20 cellular contexts compared by ENCODE assay signal in the genomic region with DNA sequence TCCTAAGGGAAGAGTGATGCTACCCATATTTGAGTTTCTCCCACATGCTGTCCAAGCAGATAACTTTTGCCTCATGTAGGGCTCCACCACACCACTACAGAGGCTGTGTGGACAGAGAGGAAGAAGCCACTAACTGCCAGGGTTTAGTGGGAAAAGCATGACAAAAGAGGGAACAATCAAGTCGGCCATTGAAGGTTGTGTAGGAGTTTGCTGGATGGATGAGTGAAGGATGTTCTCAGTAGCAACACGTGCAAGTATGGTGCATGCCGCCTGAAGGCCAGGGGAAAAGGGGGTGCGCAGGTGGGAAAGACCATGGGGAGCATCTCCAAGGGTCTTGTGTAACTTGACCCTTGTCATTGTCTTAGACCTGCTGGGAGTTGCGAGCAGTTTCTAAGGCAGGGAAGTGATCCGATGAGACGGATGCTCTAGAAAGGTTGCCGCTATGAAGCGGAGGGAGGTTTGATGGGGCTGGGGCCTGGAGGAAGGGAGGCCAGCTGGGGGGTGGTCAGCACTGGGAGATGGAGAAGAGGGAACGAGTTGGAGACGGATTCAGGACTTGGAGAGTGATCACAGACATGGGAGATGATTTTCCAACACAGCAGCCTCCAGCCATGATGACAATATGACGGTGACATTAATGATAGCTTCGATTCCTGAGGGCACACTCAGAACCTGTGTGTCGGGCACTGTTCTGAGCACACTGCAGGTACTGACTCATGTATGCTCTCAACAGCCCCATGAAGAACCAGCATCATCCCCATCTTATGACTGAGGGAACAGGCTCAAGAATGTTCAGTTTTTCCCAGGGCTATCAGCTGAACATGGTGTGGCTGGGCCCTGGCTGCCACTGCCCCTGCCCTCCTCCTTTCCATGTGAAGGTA. TPM values are rescaled to one million over a fixed set of nuclear protein-coding genes. Genes with fewer than 3 reads are reported as not detected.
DNase-seq lines count a peak whose midpoint lies in the region; ATAC-seq and TF ChIP-seq lines count a peak whose summit lies in the region.
"Had no signal": no experiment of that assay in that cellular context is flagged by ENCODE, and none has a peak within 500 bp of the region (broad histone marks: within the 10 kb centered on the region; RNA-seq: fewer than 3 reads in every experiment).

No MANE protein-coding gene starts in this region.

- no peaks in the 10 kb centered on the region for H3K9me3 Mint-ChIP-seq in activated T-cell treated with anti-CD3 and anti-CD28 coated beads, Interleukin-2, amount 50 U/mL, for 24 hours
- peaks cover 5% of the 10 kb centered on the region for H3K9me3 Mint-ChIP-seq in activated naive CD8-positive, alpha-beta T cell treated with anti-CD3 and anti-CD28 coated beads for 36 hours
- no peaks in the 10 kb centered on the region for H3K9me3 Mint-ChIP-seq in osteocyte (ENCODE audit: unreplicated experiment)
- no peaks in the 10 kb centered on the region for H3K9me3 Mint-ChIP-seq in progenitor cell of endocrine pancreas (ENCODE audit: low read depth)
- H3K9me3 Mint-ChIP-seq: neural crest cell had no signal

- peak; percentile 41 for DNase-seq in activated T-cell treated with anti-CD3 and anti-CD28 coated beads, Interleukin-2, amount 50 U/mL, for 24 hours
- no peak for DNase-seq in activated T-cell treated with anti-CD3 and anti-CD28 coated beads, Interleukin-2, amount 50 U/mL, for 1 hour
- DNase-seq in activated naive CD8-positive, alpha-beta T cell treated with anti-CD3 and anti-CD28 coated beads for 36 hours = no peak
- DNase-seq in spleen (no peak), osteocyte (ENCODE audit: extremely low spot score, unreplicated experiment) (no peak), sciatic nerve (ENCODE audit: low spot score) (no peak), progenitor cell of endocrine pancreas (ENCODE audit: low spot score, unreplicated experiment) (no peak)
- DNase-seq: Calu3; esophagus squamous epithelium; heart left ventricle; NCI-H1048; NCI-H69; stimulated activated CD4-positive, alpha-beta T cell treated with anti-CD3 and anti-CD28 coated beads, Interleukin-1b, Interleukin-23, amount 100 ng/mL, for 48 hours; testis; WERI-Rb-1 had no signal

- H3K4me3 ChIP-seq in spleen = no peak overlapping the region
- H3K4me3 ChIP-seq: esophagus squamous epithelium, heart left ventricle, K562, testis had no signal

- H3K36me3 ChIP-seq in KOPT-K1 (ENCODE audit: insufficient read depth, low read length) = peaks cover 10% of the 10 kb centered on the region; the same call in 1 of the 2 replicates
- H3K36me3 ChIP-seq in spleen = peaks cover 0 to under 1% (median 0%) of the 10 kb centered on the region in 6 donors
- H3K36me3 ChIP-seq: esophagus squamous epithelium, heart left ventricle, WERI-Rb-1 had no signal

- no peak for ATAC-seq in sciatic nerve
- ATAC-seq: K562 had no signal

- peak overlapping the region; percentile 90 for H3K4me3 Mint-ChIP-seq in activated T-cell treated with anti-CD3 and anti-CD28 coated beads, Interleukin-2, amount 50 U/mL, for 24 hours
- H3K4me3 Mint-ChIP-seq in activated naive CD8-positive, alpha-beta T cell treated with anti-CD3 and anti-CD28 coated beads for 36 hours = peak overlapping the region; percentile 83
- H3K4me3 Mint-ChIP-seq in osteocyte (ENCODE audit: unreplicated experiment) (no peak overlapping the region), progenitor cell of endocrine pancreas (ENCODE audit: low read depth) (no peak overlapping the region)
- H3K4me3 Mint-ChIP-seq: neural crest cell had no signal

- peaks cover 93% of the 10 kb centered on the region for H3K4me1 Mint-ChIP-seq in activated T-cell treated with anti-CD3 and anti-CD28 coated beads, Interleukin-2, amount 50 U/mL, for 24 hours (ENCODE audit: low read depth)
- H3K4me1 Mint-ChIP-seq in activated naive CD8-positive, alpha-beta T cell treated with anti-CD3 and anti-CD28 coated beads for 36 hours = peaks cover 84% of the 10 kb centered on the region
- H3K4me1 Mint-ChIP-seq in osteocyte (ENCODE audit: unreplicated experiment) (peaks cover 7% of the 10 kb centered on the region), progenitor cell of endocrine pancreas (ENCODE audit: low read depth) (peaks cover 15% of the 10 kb centered on the region)

- H3K27me3 ChIP-seq in spleen (replicated peaks in 1 of 7) = peaks cover 0 to 9% (median 0%) of the 10 kb centered on the region in 7 donors
- H3K27me3 ChIP-seq: testis had no signal

- H3K9me3 ChIP-seq in KOPT-K1 (ENCODE audit: insufficient read depth, low read length, poor library complexity, severe bottlenecking) = no peaks in the 10 kb centered on the region
- no peaks in the 10 kb centered on the region for H3K9me3 ChIP-seq in spleen
- H3K9me3 ChIP-seq: esophagus squamous epithelium, heart left ventricle, testis had no signal

- H3K36me3 Mint-ChIP-seq in activated T-cell treated with anti-CD3 and anti-CD28 coated beads, Interleukin-2, amount 50 U/mL, for 24 hours (ENCODE audit: low read depth) = peaks cover 83% of the 10 kb centered on the region
- peaks cover 65% of the 10 kb centered on the region for H3K36me3 Mint-ChIP-seq in activated naive CD8-positive, alpha-beta T cell treated with anti-CD3 and anti-CD28 coated beads for 36 hours
- H3K36me3 Mint-ChIP-seq in osteocyte (ENCODE audit: unreplicated experiment) (no peaks in the 10 kb centered on the region), progenitor cell of endocrine pancreas (ENCODE audit: insufficient read depth) (no peaks in the 10 kb centered on the region)

- intact Hi-C loops in spleen (cut with DNase I; ENCODE audit: low total_unique reads) = no loop called here
- intact Hi-C loops in sciatic nerve (cut with DNase I) = no loop called here

- 90 to 93% (median 92%) methylated on average over 14 of the region's 14 CpGs for WGBS in spleen, 5 donors

- peak overlapping the region; percentile 96 for H3K27ac Mint-ChIP-seq in activated T-cell treated with anti-CD3 and anti-CD28 coated beads, Interleukin-2, amount 50 U/mL, for 24 hours
- peak overlapping the region; percentile 93 for H3K27ac Mint-ChIP-seq in activated naive CD8-positive, alpha-beta T cell treated with anti-CD3 and anti-CD28 coated beads for 36 hours
- H3K27ac Mint-ChIP-seq in osteocyte (ENCODE audit: unreplicated experiment) (no peak overlapping the region), progenitor cell of endocrine pancreas (no peak overlapping the region)

- no peak for TF ChIP-seq POLR2A in spleen (IDR thresholded peaks at IDR 0.05)

- peaks cover 34 to 80% (median 67%) of the 10 kb centered on the region in 6 donors for H3K4me1 ChIP-seq in spleen

- peak overlapping the region; percentile 88 for H3K27ac ChIP-seq in KOPT-K1 (ENCODE audit: low read depth, low read length, poor library complexity, severe bottlenecking)
- H3K27ac ChIP-seq in spleen = peak overlapping the region in 5 of 8 donors; percentile 42 to 65 (median 53)
- H3K27ac ChIP-seq: esophagus squamous epithelium, HL-60, testis, WERI-Rb-1 had no signal

- TF ChIP-seq CTCF in spleen (IDR thresholded peaks at IDR 0.05 in 8 of 11, conservative IDR thresholded peaks at IDR 0.05 in 3 of 11) (no peak), osteocyte (IDR thresholded peaks at IDR 0.05) (no peak), progenitor cell of endocrine pancreas (IDR thresholded peaks at IDR 0.05; ENCODE audit: unreplicated experiment) (no peak)

- H3K27me3 Mint-ChIP-seq in activated T-cell treated with anti-CD3 and anti-CD28 coated beads, Interleukin-2, amount 50 U/mL, for 24 hours = no peaks in the 10 kb centered on the region
- H3K27me3 Mint-ChIP-seq in activated naive CD8-positive, alpha-beta T cell treated with anti-CD3 and anti-CD28 coated beads for 36 hours = no peaks in the 10 kb centered on the region
- H3K27me3 Mint-ChIP-seq in osteocyte (ENCODE audit: unreplicated experiment) (peaks cover 43% of the 10 kb centered on the region), progenitor cell of endocrine pancreas (peaks cover 51% of the 10 kb centered on the region)

RNA-seq across cellular contexts. Expression of a gene that starts 53.7 kb away (rescaled TPM):
- total RNA-seq in activated naive CD8-positive, alpha-beta T cell treated with anti-CD3 and anti-CD28 coated beads for 36 hours = 100 to 1,000 TPM; 167 to 169 TPM
- 10 to 100 TPM; 13.4 to 47.6 (median 31.4) TPM for total RNA-seq in spleen
- 10 to 100 TPM; 10.9 to 21.8 (median 20.3) TPM for polyA plus RNA-seq in spleen
- total RNA-seq in osteocyte = not detected in 2 replicates
- 2.5 TPM for total RNA-seq in sciatic nerve
- 0.55 and 0.62 TPM in 2 replicates for total RNA-seq in progenitor cell of endocrine pancreas
- polyA plus RNA-seq: AG04450, K562 had no signal

Comparison
In these comparisons a context has a peak if more than half of its experiments do, and no peak if none do; other contexts are left out.
1. H3K27ac Mint-ChIP-seq: peak in activated T-cell treated with anti-CD3 and anti-CD28 coated beads, Interleukin-2, amount 50 U/mL, for 24 hours (single experiment) and activated naive CD8-positive, alpha-beta T cell treated with anti-CD3 and anti-CD28 coated beads for 36 hours (single experiment); none in osteocyte (single experiment) and progenitor cell of endocrine pancreas (single experiment).
2. H3K4me3 Mint-ChIP-seq: peak in activated T-cell treated with anti-CD3 and anti-CD28 coated beads, Interleukin-2, amount 50 U/mL, for 24 hours (single experiment) and activated naive CD8-positive, alpha-beta T cell treated with anti-CD3 and anti-CD28 coated beads for 36 hours (single experiment); none in osteocyte (single experiment) and progenitor cell of endocrine pancreas (single experiment).